ENCODE assay signal across 25 cellular contexts in genomic region chr2:110888401-110888800, GRCh38.
DNase-seq lines count a peak whose midpoint lies in the region; ATAC-seq, FAIRE-seq and TF ChIP-seq lines count a peak whose summit lies in the region.
"Had no signal": no experiment of that assay in that cellular context is flagged by ENCODE, and none has a peak within 500 bp of the region (broad histone marks: within the 10 kb centered on the region; RNA-seq: fewer than 3 reads in every experiment).

No MANE protein-coding gene starts in this region.

- no peak overlapping the region for H4K91ac ChIP-seq in H1 (replicated peaks; ENCODE audit: insufficient read length, low read length)

- peaks cover 21% of the 10 kb centered on the region for H3K4me1 Mint-ChIP-seq in nephron progenitor cell
- H3K4me1 Mint-ChIP-seq: CD4-positive, alpha-beta memory T cell; CD8-positive, alpha-beta memory T cell had no signal

- DNase-seq in H1 (ENCODE audit: low read depth in 1 of 2, low spot score in 2 of 2) (no peak), esophagus muscularis mucosa (ENCODE audit: extremely low spot score) (peak; percentile 24), nephron progenitor cell (no peak), HAP-1 (ENCODE audit: low spot score in 2 of 2) (no peak)
- DNase-seq: 8988T; ACHN; BE2C; C1 segment of cervical spinal cord; CD4-positive, alpha-beta memory T cell; CD4-positive, CD25-positive, alpha-beta regulatory T cell; CD8-positive, alpha-beta memory T cell; COR-L47; DMS 273 treated with DMSO at 0.1 percent for 48 hours; DMS153; DMS53; DMS79; DND-41; EL; GDM1 had no signal

- H2BK12ac ChIP-seq in H1 (ENCODE audit: low read depth, low read length) = no peak overlapping the region

- no peak overlapping the region for H4K8ac ChIP-seq in H1 (ENCODE audit: extremely low read depth, insufficient read depth, low read length)

- no peak for FAIRE-seq in H1 (lab: Jason Lieb, UNC)
- FAIRE-seq: A204.1, GM12878, GM12892 had no signal

- no peaks in the 10 kb centered on the region for H3K23me2 ChIP-seq in H1 (ENCODE audit: low read depth, low read length)

- H2BK20ac ChIP-seq in H1 (ENCODE audit: low read length) = no peak overlapping the region

- TF ChIP-seq POLR2A in H1 (IDR thresholded peaks at IDR 0.05; ENCODE audit: control extremely low read depth in 1 of 2, low read depth in 2 of 2, low read length in 2 of 2) (no peak), esophagus muscularis mucosa (IDR thresholded peaks at IDR 0.05; ENCODE audit: low read depth) (no peak)

- no peak overlapping the region for H3K4ac ChIP-seq in H1 (replicated peaks; ENCODE audit: insufficient read length, low read depth, low read length)

- POLR2A ChIA-PET in H1 (lab: Charles Lee; ENCODE audit: partially characterized antibody) = no interaction called here

- H2BK5ac ChIP-seq in H1 (ENCODE audit: low read depth, low read length) = 0 out of 2 replicates have a peak overlapping the region, but pooled peaks have one; percentile 29

- H2BK15ac ChIP-seq in H1 (ENCODE audit: low read length) = no peak overlapping the region

- CTCF ChIA-PET in H1 (lab: Charles Lee; ENCODE audit: partially characterized antibody) = interaction anchor here (1.0 to 5.1 kb wide), 3 partner anchors 12 to 35 kb away, joined by 3 to 19 read pairs (median 7); no protein-coding TSS in a partner anchor

- H3K27me3 Mint-ChIP-seq in nephron progenitor cell (ENCODE audit: low read depth, poor library complexity) = no peaks in the 10 kb centered on the region

- H3K9ac ChIP-seq in H1 (replicated peaks in 1 of 4; ENCODE audit: extremely low read depth in 1 of 4, low read depth in 3 of 4, low read length in 3 of 4) = no peak overlapping the region
- H3K9ac ChIP-seq: BLaER1 had no signal

- no peak overlapping the region for H3K4me2 ChIP-seq in H1 (ENCODE audit: insufficient read depth in 1 of 2, low read depth in 2 of 2, low read length in 2 of 2)
- H3K4me2 ChIP-seq: BLaER1 had no signal

- peak overlapping the region; percentile 36 for H3K27ac Mint-ChIP-seq in nephron progenitor cell
- H3K27ac Mint-ChIP-seq: CD14-positive monocyte; CD4-positive, alpha-beta memory T cell; CD4-positive, CD25-positive, alpha-beta regulatory T cell; CD8-positive, alpha-beta memory T cell had no signal

- peaks cover 5% of the 10 kb centered on the region for H3K36me3 Mint-ChIP-seq in nephron progenitor cell (ENCODE audit: low read depth)
- H3K36me3 Mint-ChIP-seq: CD14-positive monocyte; CD4-positive, CD25-positive, alpha-beta regulatory T cell had no signal

- H3K36me3 ChIP-seq in H1 (ENCODE audit: control insufficient read depth in 2 of 4, insufficient read depth in 4 of 4, low read length in 3 of 4) (no peaks in the 10 kb centered on the region; a peak in 1 of 8 replicates), esophagus muscularis mucosa (no peaks in the 10 kb centered on the region), HAP-1 (replicated peaks) (no peaks in the 10 kb centered on the region)
- H3K36me3 ChIP-seq: BE2C, BLaER1 had no signal

- H3K9me3 Mint-ChIP-seq in nephron progenitor cell = peaks cover 10% of the 10 kb centered on the region

- no peak overlapping the region for H4K5ac ChIP-seq in H1 (ENCODE audit: insufficient read length, low read depth, low read length)

- H4K20me1 ChIP-seq in H1 (replicated peaks in 1 of 2; ENCODE audit: control insufficient read depth in 1 of 2, insufficient read depth in 2 of 2, low read length in 2 of 2) = no peaks in the 10 kb centered on the region
- H4K20me1 ChIP-seq: BLaER1 had no signal

- 81% methylated on average over 2 of the region's 2 CpGs; no CpG with 5 or more reads in 1 of the 2 experiments for WGBS in H1 (ENCODE audit: extremely low coverage in 1 of 2, insufficient coverage in 1 of 2, insufficient read length in 1 of 2, insufficient replicate concordance in 2 of 2, low coverage in 1 of 2, low lambda C conversion rate in 2 of 2, missing lambda C conversion rate in 1 of 2), 2 experiments
- 93% methylated on average over 2 of the region's 2 CpGs for WGBS in esophagus muscularis mucosa

- no peaks in the 10 kb centered on the region for H3K79me2 ChIP-seq in H1 (ENCODE audit: control insufficient read depth in 1 of 2, insufficient read depth in 2 of 2, low read length in 2 of 2)

- no peaks in the 10 kb centered on the region for H3K4me1 ChIP-seq in H1 (replicated peaks in 1 of 4; ENCODE audit: control insufficient read depth in 3 of 4, insufficient read depth in 4 of 4, low read length in 3 of 4)
- H3K4me1 ChIP-seq in esophagus muscularis mucosa = no peaks in the 10 kb centered on the region
- no peaks in the 10 kb centered on the region for H3K4me1 ChIP-seq in HAP-1
- H3K4me1 ChIP-seq: BE2C, BLaER1 had no signal

- H3K9me3 ChIP-seq in H1 (ENCODE audit: insufficient read depth in 2 of 2, low read depth in 1 of 2, low read length in 1 of 2) = no peaks in the 10 kb centered on the region
- H3K9me3 ChIP-seq in esophagus muscularis mucosa = no peaks in the 10 kb centered on the region
- H3K9me3 ChIP-seq in HAP-1 = no peaks in the 10 kb centered on the region
- H3K9me3 ChIP-seq: BE2C, BLaER1 had no signal

- intact Hi-C loops in esophagus muscularis mucosa (cut with DNase I) = no loop called here

- H2AK5ac ChIP-seq in H1 (ENCODE audit: low read depth, low read length) = no peak overlapping the region

- no peak overlapping the region for H2AFZ ChIP-seq in H1 (ENCODE audit: low read length)

- H3K23ac ChIP-seq in H1 (ENCODE audit: insufficient read length) = no peak overlapping the region

- TF ChIP-seq EP300 in H1 (IDR thresholded peaks at IDR 0.05; ENCODE audit: borderline replicate concordance in 1 of 2, low read depth in 2 of 2, low read length in 2 of 2) (no peak), esophagus muscularis mucosa (IDR thresholded peaks at IDR 0.05) (no peak)

- ATAC-seq in GM19023 (IDR thresholded peaks at IDR 0.05; ENCODE audit: unreplicated experiment) = no peak
- ATAC-seq: GM12878 had no signal

- no peak overlapping the region for H3K4me3 Mint-ChIP-seq in nephron progenitor cell
- H3K4me3 Mint-ChIP-seq: CD14-positive monocyte; CD4-positive, alpha-beta memory T cell; CD4-positive, CD25-positive, alpha-beta regulatory T cell; CD8-positive, alpha-beta memory T cell had no signal

- H3K4me3 ChIP-seq in H1 (ENCODE audit: extremely low read depth in 1 of 4, insufficient read depth in 2 of 4, low read depth in 3 of 4, low read length in 4 of 4) = no peak overlapping the region
- H3K4me3 ChIP-seq in esophagus muscularis mucosa = no peak overlapping the region
- no peak overlapping the region for H3K4me3 ChIP-seq in HAP-1
- H3K4me3 ChIP-seq: BLaER1, GM12878 had no signal

- H3K27me3 ChIP-seq in H1 (replicated peaks in 1 of 4; ENCODE audit: control insufficient read depth in 3 of 4, extremely low read depth in 1 of 4, insufficient read depth in 3 of 4, low read length in 3 of 4) (no peaks in the 10 kb centered on the region), esophagus muscularis mucosa (no peaks in the 10 kb centered on the region), HAP-1 (ENCODE audit: low read depth) (no peaks in the 10 kb centered on the region)
- H3K27me3 ChIP-seq: BE2C, BLaER1 had no signal

- TF ChIP-seq CTCF in H1 (IDR thresholded peaks at IDR 0.05; ENCODE audit: control extremely low read depth in 1 of 3, insufficient read depth in 1 of 3, low read depth in 1 of 3, low read length in 3 of 3) = no peak
- no peak for TF ChIP-seq CTCF in esophagus muscularis mucosa (IDR thresholded peaks at IDR 0.05)
- no peak for TF ChIP-seq CTCF in nephron progenitor cell (IDR thresholded peaks at IDR 0.05)

- H3K79me1 ChIP-seq in H1 (ENCODE audit: low read depth, low read length) = no peaks in the 10 kb centered on the region

- no peak overlapping the region for H3K56ac ChIP-seq in H1 (replicated peaks; ENCODE audit: insufficient read length, low read depth, low read length)

- in situ Hi-C loops in HAP-1 (cut with MboI; ENCODE audit: low sequenced_read_pairs) = no loop called here

- TF ChIP-seq RAD21 in H1 (IDR thresholded peaks at IDR 0.05 in 1 of 2, conservative IDR thresholded peaks at IDR 0.05 in 1 of 2; ENCODE audit: low read depth in 2 of 2, low read length in 2 of 2) = no peak

- H3K18ac ChIP-seq in H1 (ENCODE audit: extremely low read depth, low read length) = no peak overlapping the region

- H3K27ac ChIP-seq in H1 (ENCODE audit: low read depth, low read length) (no peak overlapping the region), esophagus muscularis mucosa (replicated peaks in 1 of 4) (no peak overlapping the region)
- H3K27ac ChIP-seq: BLaER1 had no signal

- H2BK120ac ChIP-seq in H1 (replicated peaks; ENCODE audit: low read depth, low read length) = no peak overlapping the region

- no peak overlapping the region for H3K14ac ChIP-seq in H1 (ENCODE audit: insufficient read length)

TF ChIP-seq in H1, 55 proteins besides CTCF, POLR2A, EP300 and RAD21:
- no peak for TF ChIP-seq KDM5A (IDR thresholded peaks at IDR 0.05; ENCODE audit: low read length)
